ENCODE assay signal across 9 cellular contexts in the genomic region with DNA sequence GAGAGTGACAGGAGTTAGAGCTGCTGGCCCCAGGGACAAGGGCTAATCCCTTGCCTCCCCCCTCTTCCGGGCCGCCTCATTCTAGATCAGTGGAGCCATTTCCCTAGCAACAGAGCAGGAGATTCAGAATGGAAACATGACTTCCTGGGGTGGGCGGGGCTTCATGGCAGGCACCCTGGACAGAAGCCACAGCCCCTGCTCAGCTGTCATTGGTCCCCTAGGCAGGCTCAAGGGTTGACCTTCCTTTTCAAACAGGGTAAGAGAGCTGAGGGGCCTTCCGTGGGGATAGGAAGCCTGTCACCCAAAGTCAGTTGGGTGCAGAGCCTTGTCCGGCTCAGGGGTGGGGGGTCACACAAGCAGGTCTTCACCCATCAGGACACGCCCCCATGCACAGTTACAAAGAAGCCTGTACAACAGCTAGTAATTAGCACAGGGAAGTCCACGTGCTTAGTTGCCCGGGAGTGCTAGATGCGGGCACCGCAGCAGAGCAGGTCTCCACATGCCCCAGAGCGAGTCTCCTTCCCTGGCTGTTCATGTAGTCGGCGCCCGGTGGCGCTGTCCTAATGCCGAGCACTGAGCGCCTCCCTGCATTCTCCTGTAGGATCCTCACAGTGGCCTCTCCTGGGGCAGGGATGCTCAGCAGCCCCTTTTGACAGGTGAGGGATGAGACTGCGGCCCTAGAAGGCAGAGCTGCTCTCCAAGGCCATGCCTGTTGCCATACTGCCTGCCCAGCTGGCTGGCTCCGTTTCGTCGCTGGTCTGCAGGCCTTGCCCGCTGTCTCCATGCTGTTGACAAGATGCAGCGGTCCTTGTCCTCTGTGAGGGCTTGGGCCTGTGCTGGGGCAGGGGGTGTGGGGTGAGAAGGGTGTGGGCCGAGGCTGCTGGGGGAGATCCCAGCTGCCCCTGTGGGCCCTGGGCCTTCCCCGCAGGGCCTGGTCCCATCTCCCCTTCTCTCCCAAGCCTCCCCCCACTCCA. TPM values are rescaled to one million over a fixed set of nuclear protein-coding genes. Genes with fewer than 3 reads are reported as not detected.
DNase-seq lines count a peak whose midpoint lies in the region; ATAC-seq and TF ChIP-seq lines count a peak whose summit lies in the region.
"Had no signal": no experiment of that assay in that cellular context is flagged by ENCODE, and none has a peak within 500 bp of the region (broad histone marks: within the 10 kb centered on the region; RNA-seq: fewer than 3 reads in every experiment).

No MANE protein-coding gene starts in this region.

- H3K27me3 ChIP-seq in Loucy (ENCODE audit: insufficient read depth, low read length, poor library complexity, severe bottlenecking) (no peaks in the 10 kb centered on the region), kidney epithelial cell (ENCODE audit: control insufficient read depth, insufficient read depth, low read length) (no peaks in the 10 kb centered on the region)
- H3K27me3 ChIP-seq: SJSA1 had no signal

- H3K4me3 ChIP-seq in Loucy (ENCODE audit: low read length, poor library complexity, severe bottlenecking) (peak overlapping the region; percentile 96), kidney epithelial cell (ENCODE audit: low read depth, low read length) (no peak overlapping the region)
- H3K4me3 ChIP-seq: SJSA1 had no signal

- H4K20me1 ChIP-seq in Loucy (ENCODE audit: insufficient read depth, low read length, poor library complexity, severe bottlenecking), result peaks cover 66% of the 10 kb centered on the region

- H2AFZ ChIP-seq in Loucy (ENCODE audit: low read length), result no peak overlapping the region

- ATAC-seq in HG02571 (IDR thresholded peaks at IDR 0.05; ENCODE audit: unreplicated experiment), result no peak
- no peak for ATAC-seq in GM21381 (IDR thresholded peaks at IDR 0.05; ENCODE audit: unreplicated experiment)

- TF ChIP-seq CTCF in GM10266 (IDR thresholded peaks at IDR 0.05; ENCODE audit: control insufficient read depth, insufficient read depth, low read depth, missing control alignments) (no peak), Loucy (conservative IDR thresholded peaks at IDR 0.05; ENCODE audit: low read length) (no peak), kidney epithelial cell (IDR thresholded peaks at IDR 0.05; ENCODE audit: insufficient read depth, low read length, poor library complexity, severe bottlenecking) (no peak)

- H3K9ac ChIP-seq in Loucy (ENCODE audit: low read depth, low read length, poor library complexity, severe bottlenecking), result peak overlapping the region; percentile 86

- no peaks in the 10 kb centered on the region for H3K9me2 ChIP-seq in Loucy (replicated peaks; ENCODE audit: low read depth, low read length)

- peak; percentile 91 for DNase-seq in GM10266 (ENCODE audit: extremely low spot score)
- DNase-seq in SHP77 (lab: John Stamatoyannopoulos, UW), result peak; percentile 62 to 85
- peak; percentile 52 for DNase-seq in cerebellar cortex (ENCODE audit: low spot score)
- DNase-seq in kidney epithelial cell (ENCODE audit: low read depth), result peak; percentile 50
- DNase-seq in stimulated activated CD4-positive, alpha-beta T cell treated with anti-CD3 and anti-CD28 coated beads, Interleukin-4, amount 100 ng/mL, for 4 hours, result peak; percentile 24 to 33

- H3K36me3 ChIP-seq in Loucy (ENCODE audit: insufficient read depth, low read length) (peaks cover 26% of the 10 kb centered on the region; the same call in 1 of the 2 replicates), kidney epithelial cell (ENCODE audit: control insufficient read depth, insufficient read depth, low read length) (no peaks in the 10 kb centered on the region)

- H3F3A ChIP-seq in Loucy (ENCODE audit: low read depth), result no peaks in the 10 kb centered on the region

- peak overlapping the region; percentile 90 for H3K4me2 ChIP-seq in Loucy (ENCODE audit: low read depth, low read length, poor library complexity, severe bottlenecking)

- H3K4me1 ChIP-seq in Loucy (ENCODE audit: insufficient read depth, low read length, poor library complexity, severe bottlenecking), result peaks cover 44% of the 10 kb centered on the region

- H3K79me2 ChIP-seq in Loucy (ENCODE audit: insufficient read depth, low read length), result peaks cover 78% of the 10 kb centered on the region

- H3K9me3 ChIP-seq in Loucy (ENCODE audit: insufficient read depth, low read depth, low read length), result no peaks in the 10 kb centered on the region

RNA-seq across cellular contexts. Expression of a gene that starts 5.1 kb away (rescaled TPM):
- total RNA-seq in kidney epithelial cell, result 9.9 and 17.2 TPM in 2 replicates

RNA-seq across cellular contexts. Expression of a gene that starts 54.5 kb away (rescaled TPM):
- 12.0 and 14.2 TPM in 2 replicates for total RNA-seq in kidney epithelial cell

RNA-seq across cellular contexts. Expression of a gene that starts 57.8 kb away (rescaled TPM):
- total RNA-seq in kidney epithelial cell, result 40.7 and 46.4 TPM in 2 replicates

Comparison
In these comparisons a context has a peak if more than half of its experiments do, and no peak if none do; other contexts are left out.
1. DNase-seq: peak in every context shown above with its lines; median percentile 91 in GM10266; 74 in SHP77; 52 in cerebellar cortex; 50 in kidney epithelial cell; 28 in stimulated activated CD4-positive, alpha-beta T cell treated with anti-CD3 and anti-CD28 coated beads, Interleukin-4, amount 100 ng/mL, for 4 hours.